In genomic region chr19:18300930-18301717, GRCh38 we compare ENCODE assay signal across 7 cellular contexts. TPM values are rescaled to one million over a fixed set of nuclear protein-coding genes. Genes with fewer than 3 reads are reported as not detected.
DNase-seq lines count a peak whose midpoint lies in the region; ATAC-seq and TF ChIP-seq lines count a peak whose summit lies in the region.

No MANE protein-coding gene starts in this region.

- H3K27ac ChIP-seq in body of pancreas (peak overlapping the region in 2 of 4 donors; percentile 24 to 32), thyroid gland (peak overlapping the region; percentile 46 to 66 (median 47))

- no peaks in the 10 kb centered on the region for H3K27me3 ChIP-seq in body of pancreas
- no peaks in the 10 kb centered on the region for H3K27me3 ChIP-seq in thyroid gland

- H3K4me1 ChIP-seq in body of pancreas (peaks cover 33% of the 10 kb centered on the region), thyroid gland (peaks cover 26 to 61% of the 10 kb centered on the region in 2 donors)

- no peak overlapping the region for H3K4me3 ChIP-seq in body of pancreas
- no peak overlapping the region for H3K4me3 ChIP-seq in thyroid gland (replicated peaks in 1 of 3)

- WGBS in body of pancreas, 2 donors = 37 to 43% methylated on average over 5 to 17 of the region's 18 CpGs
- WGBS in thyroid gland, 2 donors = 65 to 68% methylated on average over 15 of the region's 18 CpGs

- no peak for TF ChIP-seq POLR2A in body of pancreas (IDR thresholded peaks at IDR 0.05)
- TF ChIP-seq POLR2A in thyroid gland (IDR thresholded peaks at IDR 0.05) = no peak

- intact Hi-C loops in body of pancreas (cut with DNase I) = no loop called here
- intact Hi-C loops in thyroid gland (cut with DNase I) = no loop called here

- H3K9me3 ChIP-seq in body of pancreas (no peaks in the 10 kb centered on the region), thyroid gland (no peaks in the 10 kb centered on the region)

- peak; percentile 49 for ATAC-seq in body of pancreas
- no peak for ATAC-seq in HG03196 (IDR thresholded peaks at IDR 0.05; ENCODE audit: unreplicated experiment)

- H3K36me3 ChIP-seq in body of pancreas (replicated peaks in 1 of 2; ENCODE audit: insufficient read depth in 1 of 2, low read depth in 2 of 2) (no peaks in the 10 kb centered on the region), thyroid gland (no peaks in the 10 kb centered on the region)

- no peak for TF ChIP-seq CTCF in body of pancreas (IDR thresholded peaks at IDR 0.05)
- TF ChIP-seq CTCF in thyroid gland (IDR thresholded peaks at IDR 0.05) = no peak

- DNase-seq in LoVo (ENCODE audit: low spot score) (peak; percentile 75), body of pancreas (peak; percentile 50 to 86 (median 56)), kidney glomerular epithelial cell (lab: John Stamatoyannopoulos, UW) (peak; percentile 47), thyroid gland (peak; percentile 54 to 65), AML-193 (lab: John Stamatoyannopoulos, UW) (no peak), activated gamma-delta T cell treated with Interleukin-2 at 50 U/mL for 16 hours (no peak)

RNA-seq across cellular contexts. Expression of gene JUND, which starts 19.7 kb away (rescaled TPM):
- total RNA-seq in body of pancreas (100 to 1,000 TPM; 250 to 607 TPM), thyroid gland (100 to 1,000 TPM; 193 to 394 (median 316) TPM)

RNA-seq across cellular contexts. Expression of gene LSM4, which starts 21.8 kb away (rescaled TPM):
- total RNA-seq in body of pancreas = 10 to 100 TPM; 45.7 to 94.6 TPM
- total RNA-seq in thyroid gland = 100 to 1,000 TPM in 2 of 4 donors, 10 to 100 TPM in 2; 55.2 to 203 (median 140) TPM

RNA-seq across cellular contexts. Expression of gene IQCN, which starts 26.9 kb away (rescaled TPM):
- 1 to 10 TPM; 5.6 to 7.0 TPM for total RNA-seq in body of pancreas
- total RNA-seq in thyroid gland = 10 to 100 TPM in 1 of 4 donors, 1 to 10 TPM in 3; 5.7 to 17.0 (median 8.9) TPM

RNA-seq across cellular contexts. Expression of gene PGPEP1, which starts 39.3 kb away (rescaled TPM):
- total RNA-seq in body of pancreas = 10 to 100 TPM; 22.1 to 37.6 TPM
- total RNA-seq in thyroid gland = 10 to 100 TPM; 23.5 to 44.0 (median 27.9) TPM

Comparison
In these comparisons a context has a peak if more than half of its experiments do, and no peak if none do; other contexts are left out.
1. DNase-seq: peak in LoVo (single experiment), body of pancreas (4 of 4), kidney glomerular epithelial cell (single experiment) and thyroid gland (2 of 2); none in AML-193 (0 of 2) and activated gamma-delta T cell treated with Interleukin-2 at 50 U/mL for 16 hours (single experiment).